ENCODE assay signal across 8 cellular contexts in the genomic region with DNA sequence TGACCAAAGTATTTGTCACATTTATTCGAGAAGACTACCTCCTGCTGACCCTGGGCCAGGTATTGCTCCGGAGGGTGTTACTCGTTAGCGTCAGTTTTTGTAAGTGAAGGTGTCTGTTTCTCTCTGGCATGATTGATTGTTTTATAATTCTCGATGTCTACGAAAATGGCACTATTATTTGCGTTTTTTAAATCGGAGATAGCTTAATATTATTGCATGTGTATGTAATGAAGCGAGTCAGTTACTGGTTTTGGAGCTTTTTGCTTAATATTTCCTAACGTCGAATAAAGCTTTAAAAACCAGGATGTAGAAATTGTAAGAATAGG. TPM values are rescaled to one million over a fixed set of nuclear protein-coding genes. Genes with fewer than 3 reads are reported as not detected.
DNase-seq lines count a peak whose midpoint lies in the region; ATAC-seq and TF ChIP-seq lines count a peak whose summit lies in the region.

No MANE protein-coding gene starts in this region.

- TF ChIP-seq POLR2A in breast epithelium (IDR thresholded peaks at IDR 0.05) = no peak

- DNase-seq in left ventricle myocardium inferior (no peak), cardiac septum (ENCODE audit: low spot score) (no peak), breast epithelium (ENCODE audit: low spot score in 2 of 2) (no peak), mesothelial cell of epicardium (ENCODE audit: low spot score in 2 of 2, unreplicated experiment in 2 of 2) (no peak), inferior parietal cortex (ENCODE audit: extremely low spot score) (no peak), SKM-1 treated with dmso at 0.1 percent for 144 hours (lab: John Stamatoyannopoulos, UW; ENCODE audit: unreplicated experiment) (no peak), AG08395 (ENCODE audit: low spot score) (no peak)

- no peaks in the 10 kb centered on the region for H3K36me3 Mint-ChIP-seq in mesothelial cell of epicardium

- peak overlapping the region; percentile 98 for H3K4me3 Mint-ChIP-seq in mesothelial cell of epicardium

- H3K27ac ChIP-seq in left ventricle myocardium inferior (replicated peaks) (peak overlapping the region; percentile 95), breast epithelium (peak overlapping the region; percentile 97 to 98)

- H3K27me3 ChIP-seq in left ventricle myocardium inferior (ENCODE audit: low read depth) (no peaks in the 10 kb centered on the region), breast epithelium (no peaks in the 10 kb centered on the region)

- H3K36me3 ChIP-seq in left ventricle myocardium inferior (no peaks in the 10 kb centered on the region), breast epithelium (no peaks in the 10 kb centered on the region)

- intact Hi-C loops in left ventricle myocardium inferior (cut with micrococcal nuclease) (no loop called here), cardiac septum (cut with DNase I) (no loop called here), breast epithelium (cut with DNase I; ENCODE audit: low total_unique reads) (no loop called here)

- H3K4me3 ChIP-seq in left ventricle myocardium inferior (peak overlapping the region; percentile 90), breast epithelium (peak overlapping the region; percentile 68 to 92 (median 72))

- TF ChIP-seq CTCF in left ventricle myocardium inferior (IDR thresholded peaks at IDR 0.05; ENCODE audit: borderline replicate concordance) (no peak), breast epithelium (IDR thresholded peaks at IDR 0.05) (no peak), mesothelial cell of epicardium (IDR thresholded peaks at IDR 0.05; ENCODE audit: unreplicated experiment) (no peak)

- H3K4me1 ChIP-seq in left ventricle myocardium inferior (peaks cover 43% of the 10 kb centered on the region), breast epithelium (no peaks in the 10 kb centered on the region)

- peak overlapping the region; percentile 99 for H3K27ac Mint-ChIP-seq in mesothelial cell of epicardium

- no peaks in the 10 kb centered on the region for H3K27me3 Mint-ChIP-seq in mesothelial cell of epicardium (ENCODE audit: low read depth)

- no peak for ATAC-seq in GM19463 (IDR thresholded peaks at IDR 0.05; ENCODE audit: unreplicated experiment)

- H3K9me3 Mint-ChIP-seq in mesothelial cell of epicardium = no peaks in the 10 kb centered on the region

- peaks cover 28% of the 10 kb centered on the region for H3K4me1 Mint-ChIP-seq in mesothelial cell of epicardium

- H3K9me3 ChIP-seq in left ventricle myocardium inferior (replicated peaks) (no peaks in the 10 kb centered on the region), breast epithelium (no peaks in the 10 kb centered on the region)

RNA-seq across cellular contexts. Expression of a gene that starts 0.4 kb away (rescaled TPM):
- 23.9 TPM for total RNA-seq in left ventricle myocardium inferior
- total RNA-seq in cardiac septum = 17.7 TPM
- 10 to 100 TPM in 1 of 3 donors, 1 to 10 TPM in 2; 6.2 to 10.8 (median 9.8) TPM for total RNA-seq in breast epithelium
- total RNA-seq in mesothelial cell of epicardium = 26.9 to 27.2 TPM (median 27.2 TPM) in 3 replicates

RNA-seq across cellular contexts. Expression of a gene that starts 0.7 kb away (rescaled TPM):
- total RNA-seq in left ventricle myocardium inferior (1.6 TPM), cardiac septum (1.3 TPM), breast epithelium (1 to 10 TPM; 2.0 to 5.1 (median 3.5) TPM), mesothelial cell of epicardium (15.9 to 17.8 TPM (median 16.9 TPM) in 3 replicates)
